In genomic region chr2:46521215-46521683, GRCh38 we compare ENCODE assay signal across 11 cellular contexts. TPM values are rescaled to one million over a fixed set of nuclear protein-coding genes. Genes with fewer than 3 reads are reported as not detected.
A peak's percentile ranks its signal among the peaks of the same experiment; 100 is the strongest.
DNase-seq lines count a peak whose midpoint lies in the region; ATAC-seq and TF ChIP-seq lines count a peak whose summit lies in the region.
"Had no signal": no experiment of that assay in that cellular context is flagged by ENCODE, and none has a peak within 500 bp of the region (broad histone marks: within the 10 kb centered on the region; RNA-seq: fewer than 3 reads in every experiment).

No MANE protein-coding gene starts in this region.

- no peaks in the 10 kb centered on the region for H3K36me3 Mint-ChIP-seq in activated CD8-positive, alpha-beta memory T cell treated with anti-CD3 and anti-CD28 coated beads, Interleukin-2, amount 10 ng/mL, durations not matched to agents 7 days and 5 days
- H3K36me3 Mint-ChIP-seq in memory B cell, result peaks cover 6% of the 10 kb centered on the region
- peaks cover 0 to 10% (median 0%) of the 10 kb centered on the region in 3 donors for H3K36me3 Mint-ChIP-seq in CD8-positive, alpha-beta memory T cell

- intact Hi-C loops in body of pancreas (cut with DNase I), result no loop called here
- intact Hi-C loops in upper lobe of right lung (cut with DNase I), result no loop called here

- no peak overlapping the region for H3K4me3 Mint-ChIP-seq in activated CD8-positive, alpha-beta memory T cell treated with anti-CD3 and anti-CD28 coated beads, Interleukin-2, amount 10 ng/mL, durations not matched to agents 7 days and 5 days
- no peak overlapping the region for H3K4me3 Mint-ChIP-seq in memory B cell
- no peak overlapping the region for H3K4me3 Mint-ChIP-seq in CD8-positive, alpha-beta memory T cell

- peak; percentile 19 for DNase-seq in activated CD8-positive, alpha-beta memory T cell treated with anti-CD3 and anti-CD28 coated beads, Interleukin-2, amount 10 ng/mL, durations not matched to agents 7 days and 5 days
- no peak for DNase-seq in activated CD8-positive, alpha-beta memory T cell treated with anti-CD3 and anti-CD28 coated beads, Interleukin-2, amount 50 U/mL, for 48 hours
- DNase-seq in body of pancreas, result peak; percentile 22 to 79 (median 53)
- no peak for DNase-seq in memory B cell (ENCODE audit: low spot score in 2 of 2)
- no peak for DNase-seq in upper lobe of right lung
- DNase-seq in iPS-NIHi11 (ENCODE audit: low spot score), result no peak
- DNase-seq in CD8-positive, alpha-beta memory T cell, result no peak
- DNase-seq in D341Med (ENCODE audit: low spot score), result no peak
- DNase-seq: NK-92 treated with Interleukin-12 subunit alpha and Interleukin-12 subunit beta, amount 100 ng/mL, for 24 hours had no signal

- H3K27ac Mint-ChIP-seq in activated CD8-positive, alpha-beta memory T cell treated with anti-CD3 and anti-CD28 coated beads, Interleukin-2, amount 10 ng/mL, durations not matched to agents 7 days and 5 days, result no peak overlapping the region
- peak overlapping the region; percentile 25 for H3K27ac Mint-ChIP-seq in memory B cell
- H3K27ac Mint-ChIP-seq in CD8-positive, alpha-beta memory T cell, result peak overlapping the region in 1 of 8 donors; percentile 58

- no peaks in the 10 kb centered on the region for H3K27me3 ChIP-seq in body of pancreas
- no peaks in the 10 kb centered on the region for H3K27me3 ChIP-seq in upper lobe of right lung
- H3K27me3 ChIP-seq in CD8-positive, alpha-beta memory T cell (ENCODE audit: insufficient read depth, low read length, poor library complexity, severe bottlenecking), result no peaks in the 10 kb centered on the region

- H3K36me3 ChIP-seq in body of pancreas (replicated peaks in 1 of 2; ENCODE audit: insufficient read depth in 1 of 2, low read depth in 2 of 2) (no peaks in the 10 kb centered on the region), upper lobe of right lung (no peaks in the 10 kb centered on the region)
- no peaks in the 10 kb centered on the region for H3K36me3 ChIP-seq in CD8-positive, alpha-beta memory T cell (ENCODE audit: insufficient read depth, low read length)

- H3K9me3 ChIP-seq in body of pancreas (peaks cover 0 to 2% (median 0%) of the 10 kb centered on the region in 3 donors), upper lobe of right lung (peaks cover 7% of the 10 kb centered on the region)
- no peaks in the 10 kb centered on the region for H3K9me3 ChIP-seq in CD8-positive, alpha-beta memory T cell (ENCODE audit: low read length)

- no peak overlapping the region for H3K4me3 ChIP-seq in body of pancreas
- no peak overlapping the region for H3K4me3 ChIP-seq in upper lobe of right lung
- no peak overlapping the region for H3K4me3 ChIP-seq in CD8-positive, alpha-beta memory T cell (ENCODE audit: low read length)

- 57 to 64% methylated on average over 1 to 2 of the region's 2 CpGs for WGBS in body of pancreas, 2 donors

- CTCF ChIA-PET in activated CD8-positive, alpha-beta memory T cell treated with anti-CD3 and anti-CD28 coated beads, Interleukin-2, amount 10 ng/mL, durations not matched to agents 7 days and 5 days (lab: Charles Lee), result no interaction called here
- CTCF ChIA-PET in CD8-positive, alpha-beta memory T cell (lab: Charles Lee), result no interaction called here

- no peak overlapping the region for H3K27ac ChIP-seq in body of pancreas
- H3K27ac ChIP-seq in upper lobe of right lung, result no peak overlapping the region
- H3K27ac ChIP-seq in CD8-positive, alpha-beta memory T cell (ENCODE audit: low read depth, low read length), result no peak overlapping the region

- TF ChIP-seq POLR2A in body of pancreas (IDR thresholded peaks at IDR 0.05), result no peak

- no peaks in the 10 kb centered on the region for H3K4me1 Mint-ChIP-seq in activated CD8-positive, alpha-beta memory T cell treated with anti-CD3 and anti-CD28 coated beads, Interleukin-2, amount 10 ng/mL, durations not matched to agents 7 days and 5 days
- peaks cover 6% of the 10 kb centered on the region for H3K4me1 Mint-ChIP-seq in memory B cell
- H3K4me1 Mint-ChIP-seq in CD8-positive, alpha-beta memory T cell, result peaks cover 0 to 9% (median 0%) of the 10 kb centered on the region in 3 donors

- no peaks in the 10 kb centered on the region for H3K27me3 Mint-ChIP-seq in activated CD8-positive, alpha-beta memory T cell treated with anti-CD3 and anti-CD28 coated beads, Interleukin-2, amount 10 ng/mL, durations not matched to agents 7 days and 5 days
- no peaks in the 10 kb centered on the region for H3K27me3 Mint-ChIP-seq in memory B cell
- H3K27me3 Mint-ChIP-seq in CD8-positive, alpha-beta memory T cell, result peaks cover 0 to 1% of the 10 kb centered on the region in 2 donors

- ATAC-seq in activated CD8-positive, alpha-beta memory T cell treated with anti-CD3 and anti-CD28 coated beads, Interleukin-2, amount 10 ng/mL, durations not matched to agents 7 days and 5 days, result no peak
- ATAC-seq in body of pancreas, result peak; percentile 63
- peak; percentile 81 for ATAC-seq in memory B cell (ENCODE audit: low read depth)
- peak; percentile 87 for ATAC-seq in upper lobe of right lung

- H3K4me1 ChIP-seq in body of pancreas, result no peaks in the 10 kb centered on the region
- H3K4me1 ChIP-seq in upper lobe of right lung, result peaks cover 3% of the 10 kb centered on the region
- H3K4me1 ChIP-seq in CD8-positive, alpha-beta memory T cell (ENCODE audit: insufficient read depth, low read length), result no peaks in the 10 kb centered on the region

- POLR2A ChIA-PET in CD8-positive, alpha-beta memory T cell (lab: Charles Lee), result no interaction called here

- no peak for TF ChIP-seq CTCF in body of pancreas (IDR thresholded peaks at IDR 0.05)
- TF ChIP-seq CTCF in upper lobe of right lung (IDR thresholded peaks at IDR 0.05), result no peak

- peaks cover 4% of the 10 kb centered on the region for H3K9me3 Mint-ChIP-seq in activated CD8-positive, alpha-beta memory T cell treated with anti-CD3 and anti-CD28 coated beads, Interleukin-2, amount 10 ng/mL, durations not matched to agents 7 days and 5 days (ENCODE audit: low read depth)
- H3K9me3 Mint-ChIP-seq in memory B cell, result peaks cover under 1% of the 10 kb centered on the region
- H3K9me3 Mint-ChIP-seq in CD8-positive, alpha-beta memory T cell, result peaks cover 3 to 8% (median 5%) of the 10 kb centered on the region in 5 donors

RNA-seq across cellular contexts. Expression of gene RHOQ, which starts 21.0 kb away (rescaled TPM):
- 10 to 100 TPM; 11.4 to 14.5 TPM for total RNA-seq in activated CD8-positive, alpha-beta memory T cell treated with anti-CD3 and anti-CD28 coated beads, Interleukin-2, amount 10 ng/mL, durations not matched to agents 7 days and 5 days
- 10 to 100 TPM; 36.1 to 46.5 TPM for total RNA-seq in body of pancreas
- 92.9 TPM for total RNA-seq in upper lobe of right lung
- total RNA-seq in CD8-positive, alpha-beta memory T cell, result 10 to 100 TPM; 15.4 to 16.4 TPM
- polyA plus RNA-seq in CD8-positive, alpha-beta memory T cell, result 2.1 TPM

RNA-seq across cellular contexts. Expression of gene ATP6V1E2, which starts 21.1 kb away (rescaled TPM):
- 1 to 10 TPM; 6.0 to 8.2 TPM for total RNA-seq in activated CD8-positive, alpha-beta memory T cell treated with anti-CD3 and anti-CD28 coated beads, Interleukin-2, amount 10 ng/mL, durations not matched to agents 7 days and 5 days
- total RNA-seq in body of pancreas (1 to 10 TPM in 1 of 2 donors, under 1 TPM in 1; 0.99 to 2.9 TPM), upper lobe of right lung (10.7 TPM)
- total RNA-seq in CD8-positive, alpha-beta memory T cell, result 1 to 10 TPM; 4.8 to 7.0 TPM
- polyA plus RNA-seq in CD8-positive, alpha-beta memory T cell, result 8.3 TPM

RNA-seq across cellular contexts. Expression of gene TMEM247, which starts 41.9 kb away (rescaled TPM):
- not detected for total RNA-seq in activated CD8-positive, alpha-beta memory T cell treated with anti-CD3 and anti-CD28 coated beads, Interleukin-2, amount 10 ng/mL, durations not matched to agents 7 days and 5 days
- total RNA-seq in body of pancreas (not detected), upper lobe of right lung (not detected)
- not detected for total RNA-seq in CD8-positive, alpha-beta memory T cell
- polyA plus RNA-seq in CD8-positive, alpha-beta memory T cell, result not detected
- total RNA-seq: chondrocyte, kidney epithelial cell had no signal

Comparison
In these comparisons a context has a peak if more than half of its experiments do, and no peak if none do; other contexts are left out.
1. DNase-seq: peak in activated CD8-positive, alpha-beta memory T cell treated with anti-CD3 and anti-CD28 coated beads, Interleukin-2, amount 10 ng/mL, durations not matched to agents 7 days and 5 days (single experiment) and body of pancreas (4 of 4); none in activated CD8-positive, alpha-beta memory T cell treated with anti-CD3 and anti-CD28 coated beads, Interleukin-2, amount 50 U/mL, for 48 hours (single experiment), memory B cell (0 of 2), upper lobe of right lung (single experiment), iPS-NIHi11 (single experiment), CD8-positive, alpha-beta memory T cell (0 of 5) and D341Med (single experiment).